Comparison of ENCODE assay signal across 8 cellular contexts in the genomic region with DNA sequence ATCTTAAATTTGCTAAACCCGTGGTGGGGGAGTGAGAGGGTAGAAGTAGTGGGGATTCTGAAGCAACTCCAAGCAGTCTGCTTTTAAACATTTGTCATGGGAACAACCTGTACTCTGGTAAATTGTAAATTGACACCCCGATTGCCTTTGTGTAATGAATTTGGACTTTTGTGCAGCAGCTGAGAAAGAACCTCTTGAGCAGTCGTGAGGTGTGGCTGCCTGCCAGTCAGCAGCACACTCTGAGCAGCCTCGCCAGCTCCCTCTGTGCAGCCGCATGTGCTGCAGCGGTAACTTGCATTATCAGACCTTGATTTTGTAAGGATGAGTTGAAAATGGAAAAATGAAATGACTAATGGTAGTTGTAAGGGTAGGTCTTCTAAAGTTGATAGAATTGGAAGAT.
DNase-seq lines count a peak whose midpoint lies in the region; ATAC-seq lines count a peak whose summit lies in the region.

No MANE protein-coding gene starts in this region.

- DNase-seq in AG08396 (ENCODE audit: low spot score) (peak; percentile 41), NCI-H1694 treated with DMSO at 0.1 percent for 48 hours (lab: John Stamatoyannopoulos, UW) (peak; percentile 88), Right ventricle myocardium superior (peak; percentile 84), NCI-H1930 (lab: John Stamatoyannopoulos, UW) (no peak), OCI-M2 (lab: John Stamatoyannopoulos, UW; ENCODE audit: unreplicated experiment) (no peak)
- DNase-seq in activated T-helper 1 cell treated with anti-CD3 and anti-CD28 coated beads, Interleukin-12 subunit alpha, Interleukin-12 subunit beta, Interleukin-2, Interleukin-4 antibody, amounts not matched to agents 30 ng/mL and 10 ng/mL and 1 ng/mL, durations not matched to agents 14 hours and 24 hours and 36 hours (ENCODE audit: low spot score), result peak; percentile 32
- peak; percentile 53 for DNase-seq in stimulated activated CD4-positive, alpha-beta T cell treated with anti-CD3 and anti-CD28 coated beads, Interleukin-4, amount 100 ng/mL, for 1 hour
- no peak for DNase-seq in activated CD4-positive, CD25-positive, alpha-beta regulatory T cell treated with anti-CD3 and anti-CD28 coated beads, Interleukin-2, amount 50 U/mL, for 72 hours

- H3K4me3 Mint-ChIP-seq in activated T-helper 1 cell treated with anti-CD3 and anti-CD28 coated beads, Interleukin-12 subunit alpha, Interleukin-12 subunit beta, Interleukin-2, Interleukin-4 antibody, amounts not matched to agents 30 ng/mL and 10 ng/mL and 1 ng/mL, durations not matched to agents 14 hours and 24 hours and 36 hours, result peak overlapping the region; percentile 76

- H3K27me3 Mint-ChIP-seq in activated T-helper 1 cell treated with anti-CD3 and anti-CD28 coated beads, Interleukin-12 subunit alpha, Interleukin-12 subunit beta, Interleukin-2, Interleukin-4 antibody, amounts not matched to agents 30 ng/mL and 10 ng/mL and 1 ng/mL, durations not matched to agents 14 hours and 24 hours and 36 hours (ENCODE audit: insufficient read depth), result no peaks in the 10 kb centered on the region

- peaks cover 36% of the 10 kb centered on the region for H3K36me3 Mint-ChIP-seq in activated T-helper 1 cell treated with anti-CD3 and anti-CD28 coated beads, Interleukin-12 subunit alpha, Interleukin-12 subunit beta, Interleukin-2, Interleukin-4 antibody, amounts not matched to agents 30 ng/mL and 10 ng/mL and 1 ng/mL, durations not matched to agents 14 hours and 24 hours and 36 hours (ENCODE audit: low read depth)

- ATAC-seq in Right ventricle myocardium superior (ENCODE audit: poor library complexity), result peak; percentile 89

- H3K4me1 Mint-ChIP-seq in activated T-helper 1 cell treated with anti-CD3 and anti-CD28 coated beads, Interleukin-12 subunit alpha, Interleukin-12 subunit beta, Interleukin-2, Interleukin-4 antibody, amounts not matched to agents 30 ng/mL and 10 ng/mL and 1 ng/mL, durations not matched to agents 14 hours and 24 hours and 36 hours (ENCODE audit: low read depth), result peaks cover 90% of the 10 kb centered on the region

- intact Hi-C loops in activated T-helper 1 cell treated with anti-CD3 and anti-CD28 coated beads, Interleukin-12 subunit alpha, Interleukin-12 subunit beta, Interleukin-2, Interleukin-4 antibody, amounts not matched to agents 30 ng/mL and 10 ng/mL and 1 ng/mL, durations not matched to agents 14 hours and 24 hours and 36 hours (cut with micrococcal nuclease), result loop anchor here (1.0 kb wide), 9 partner anchors 9 to 82 kb away; a partner anchor contains a TSS
- intact Hi-C loops in Right ventricle myocardium superior (cut with DNase I), result no loop called here

- no peaks in the 10 kb centered on the region for H3K9me3 Mint-ChIP-seq in activated T-helper 1 cell treated with anti-CD3 and anti-CD28 coated beads, Interleukin-12 subunit alpha, Interleukin-12 subunit beta, Interleukin-2, Interleukin-4 antibody, amounts not matched to agents 30 ng/mL and 10 ng/mL and 1 ng/mL, durations not matched to agents 14 hours and 24 hours and 36 hours

- H3K27ac Mint-ChIP-seq in activated T-helper 1 cell treated with anti-CD3 and anti-CD28 coated beads, Interleukin-12 subunit alpha, Interleukin-12 subunit beta, Interleukin-2, Interleukin-4 antibody, amounts not matched to agents 30 ng/mL and 10 ng/mL and 1 ng/mL, durations not matched to agents 14 hours and 24 hours and 36 hours, result peak overlapping the region; percentile 94

Comparison
In these comparisons a context has a peak if more than half of its experiments do, and no peak if none do; other contexts are left out.
1. DNase-seq: peak in AG08396 (single experiment), NCI-H1694 treated with DMSO at 0.1 percent for 48 hours (single experiment), activated T-helper 1 cell treated with anti-CD3 and anti-CD28 coated beads, Interleukin-12 subunit alpha, Interleukin-12 subunit beta, Interleukin-2, Interleukin-4 antibody, amounts not matched to agents 30 ng/mL and 10 ng/mL and 1 ng/mL, durations not matched to agents 14 hours and 24 hours and 36 hours (single experiment), Right ventricle myocardium superior (single experiment) and stimulated activated CD4-positive, alpha-beta T cell treated with anti-CD3 and anti-CD28 coated beads, Interleukin-4, amount 100 ng/mL, for 1 hour (single experiment); none in NCI-H1930 (0 of 2), OCI-M2 (single experiment) and activated CD4-positive, CD25-positive, alpha-beta regulatory T cell treated with anti-CD3 and anti-CD28 coated beads, Interleukin-2, amount 50 U/mL, for 72 hours (single experiment).